In genomic region chr3:188707396-188708288, GRCh38 we compare ENCODE assay signal across 1 cellular context.
TF ChIP-seq lines count a peak whose summit lies in the region.

No MANE protein-coding gene starts in this region.

TF ChIP-seq in IMR-90, 13 proteins besides CTCF, POLR2A, EP300 and RAD21 (continued from another document):
- TF ChIP-seq CHD1 (IDR thresholded peaks at IDR 0.05; ENCODE audit: low read depth, low read length) (no peak), SMC3 (IDR thresholded peaks at IDR 0.05; ENCODE audit: low read depth, low read length) (no peak)
